ENCODE assay signal across 8 cellular contexts in genomic region chr12:24839268-24839791, GRCh38.
DNase-seq lines count a peak whose midpoint lies in the region; ATAC-seq and TF ChIP-seq lines count a peak whose summit lies in the region.

No MANE protein-coding gene starts in this region.

- POLR2A ChIA-PET in activated CD8-positive, alpha-beta T cell treated with anti-CD3 and anti-CD28 coated beads for 36 hours (lab: Charles Lee), result interaction anchor here (0.6 to 2.0 kb wide), 10 partner anchors 14 to 774 kb away, joined by 3 to 12 read pairs (median 3); no protein-coding TSS in a partner anchor

- H3K36me3 Mint-ChIP-seq in activated CD8-positive, alpha-beta T cell treated with anti-CD3 and anti-CD28 coated beads for 36 hours (ENCODE audit: low read depth), result peaks cover 22% of the 10 kb centered on the region

- H3K4me1 Mint-ChIP-seq in activated CD8-positive, alpha-beta T cell treated with anti-CD3 and anti-CD28 coated beads for 36 hours (ENCODE audit: low read depth), result peaks cover 35% of the 10 kb centered on the region

- peak; percentile 88 for DNase-seq in activated CD8-positive, alpha-beta T cell treated with anti-CD3 and anti-CD28 coated beads for 36 hours
- no peak for DNase-seq in posterior cingulate gyrus
- DNase-seq in ascending aorta (ENCODE audit: low spot score in 2 of 2), result no peak
- no peak for DNase-seq in dedifferentiated amniotic fluid mesenchymal stem cell (ENCODE audit: extremely low spot score)
- no peak for DNase-seq in GM03348 (ENCODE audit: low spot score)

- no peaks in the 10 kb centered on the region for H3K27me3 ChIP-seq in rectal smooth muscle tissue (ENCODE audit: control insufficient read depth, insufficient read depth, low read length)
- no peaks in the 10 kb centered on the region for H3K27me3 ChIP-seq in ascending aorta

- H3K9me3 ChIP-seq in ascending aorta, result no peaks in the 10 kb centered on the region

- TF ChIP-seq CTCF in activated CD8-positive, alpha-beta T cell treated with anti-CD3 and anti-CD28 coated beads for 36 hours (IDR thresholded peaks at IDR 0.05), result no peak
- TF ChIP-seq CTCF in ascending aorta (IDR thresholded peaks at IDR 0.05), result no peak

- peak overlapping the region; percentile 84 for H3K27ac Mint-ChIP-seq in activated CD8-positive, alpha-beta T cell treated with anti-CD3 and anti-CD28 coated beads for 36 hours

- no peak overlapping the region for H3K4me3 ChIP-seq in rectal smooth muscle tissue (ENCODE audit: low read length)
- H3K4me3 ChIP-seq in ascending aorta, result no peak overlapping the region

- peak overlapping the region; percentile 28 for H3K4me3 Mint-ChIP-seq in activated CD8-positive, alpha-beta T cell treated with anti-CD3 and anti-CD28 coated beads for 36 hours

- H3K27me3 Mint-ChIP-seq in activated CD8-positive, alpha-beta T cell treated with anti-CD3 and anti-CD28 coated beads for 36 hours, result peaks cover 6% of the 10 kb centered on the region

- H3K9me3 Mint-ChIP-seq in activated CD8-positive, alpha-beta T cell treated with anti-CD3 and anti-CD28 coated beads for 36 hours, result no peaks in the 10 kb centered on the region

- H3K4me1 ChIP-seq in rectal smooth muscle tissue (ENCODE audit: control insufficient read depth, insufficient read depth, low read length) (peaks cover 6% of the 10 kb centered on the region), ascending aorta (no peaks in the 10 kb centered on the region)

- H3K27ac ChIP-seq in rectal smooth muscle tissue (ENCODE audit: low read depth, low read length) (peak overlapping the region; percentile 43), ascending aorta (peak overlapping the region in 1 of 2 donors; percentile 12)

- intact Hi-C loops in activated CD8-positive, alpha-beta T cell treated with anti-CD3 and anti-CD28 coated beads for 36 hours (cut with micrococcal nuclease), result loop anchor here (1.0 to 5.0 kb wide), 6 partner anchors 37 to 1632 kb away; partner anchors contain the start of gene BCAT1
- intact Hi-C loops in posterior cingulate gyrus (cut with DNase I) (loop anchor here (10.0 kb wide), 1 partner anchor 1635 kb away; no protein-coding TSS in a partner anchor), ascending aorta (cut with DNase I) (no loop called here)

- CTCF ChIA-PET in activated CD8-positive, alpha-beta T cell treated with anti-CD3 and anti-CD28 coated beads for 36 hours (lab: Charles Lee), result interaction anchor here (0.8 to 4.7 kb wide), 7 partner anchors 13 to 402 kb away, joined by 3 to 32 read pairs (median 4); no protein-coding TSS in a partner anchor

- no peaks in the 10 kb centered on the region for H3K36me3 ChIP-seq in rectal smooth muscle tissue (ENCODE audit: control insufficient read depth, insufficient read depth, low read length)
- H3K36me3 ChIP-seq in ascending aorta, result no peaks in the 10 kb centered on the region

- ATAC-seq in GM18868 (IDR thresholded peaks at IDR 0.05; ENCODE audit: unreplicated experiment) (peak; percentile 90), HG02885 (IDR thresholded peaks at IDR 0.05; ENCODE audit: poor library complexity, unreplicated experiment) (peak; percentile 86)
- ATAC-seq in activated CD8-positive, alpha-beta T cell treated with anti-CD3 and anti-CD28 coated beads for 36 hours, result peak; percentile 92

- H3K9ac ChIP-seq in rectal smooth muscle tissue (ENCODE audit: low read length), result no peak overlapping the region
